ENCODE assay signal across 2 cellular contexts in the genomic region with DNA sequence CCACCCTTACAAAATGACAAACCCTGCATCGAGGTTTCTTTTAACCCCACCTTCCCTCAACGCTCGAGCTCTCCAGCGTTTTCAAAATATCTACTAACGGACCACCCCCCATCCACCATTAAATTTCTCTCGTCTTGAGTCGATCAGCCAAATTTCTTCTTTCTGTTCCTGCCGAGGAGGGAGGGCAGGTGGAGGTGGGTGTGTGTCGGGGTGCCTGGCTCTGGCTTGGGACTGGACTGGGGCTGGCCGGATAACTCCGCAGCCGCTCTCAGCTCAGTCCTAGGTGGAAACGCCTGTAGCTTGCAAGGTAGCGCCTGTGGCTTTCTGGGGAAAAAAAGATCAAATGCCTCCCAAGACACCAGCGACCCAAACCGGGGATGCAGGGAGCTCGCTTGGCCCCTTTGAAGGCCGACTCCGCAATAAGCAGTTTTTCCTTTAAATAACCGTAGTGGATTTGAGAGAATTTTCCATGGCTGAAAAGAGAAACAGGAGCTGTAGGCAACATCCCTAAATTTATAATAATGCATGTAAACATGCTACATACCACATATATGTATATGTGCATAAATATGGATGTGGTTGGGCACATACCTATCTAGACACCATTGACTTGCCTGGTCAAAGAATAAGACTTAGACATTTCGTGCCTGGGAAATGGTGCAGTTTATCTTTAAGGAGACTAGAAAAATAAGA.
TF ChIP-seq lines count a peak whose summit lies in the region.

No MANE protein-coding gene starts in this region.

TF ChIP-seq in H1, 55 proteins besides CTCF, POLR2A, EP300 and RAD21:
- TF ChIP-seq, protein P1, sequence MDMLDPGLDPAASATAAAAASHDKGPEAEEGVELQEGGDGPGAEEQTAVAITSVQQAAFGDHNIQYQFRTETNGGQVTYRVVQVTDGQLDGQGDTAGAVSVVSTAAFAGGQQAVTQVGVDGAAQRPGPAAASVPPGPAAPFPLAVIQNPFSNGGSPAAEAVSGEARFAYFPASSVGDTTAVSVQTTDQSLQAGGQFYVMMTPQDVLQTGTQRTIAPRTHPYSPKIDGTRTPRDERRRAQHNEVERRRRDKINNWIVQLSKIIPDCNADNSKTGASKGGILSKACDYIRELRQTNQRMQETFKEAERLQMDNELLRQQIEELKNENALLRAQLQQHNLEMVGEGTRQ (IDR thresholded peaks at IDR 0.05; ENCODE audit: low read length), result no peak
- peak; percentile 45 for TF ChIP-seq KDM4A (IDR thresholded peaks at IDR 0.05; ENCODE audit: low read depth, low read length, severe bottlenecking)
- TF ChIP-seq TEAD4 (IDR thresholded peaks at IDR 0.05; ENCODE audit: low read depth, low read length), result no peak
- no peak for TF ChIP-seq SIX5 (IDR thresholded peaks at IDR 0.05; ENCODE audit: low read depth, low read length)
- TF ChIP-seq, protein P2, sequence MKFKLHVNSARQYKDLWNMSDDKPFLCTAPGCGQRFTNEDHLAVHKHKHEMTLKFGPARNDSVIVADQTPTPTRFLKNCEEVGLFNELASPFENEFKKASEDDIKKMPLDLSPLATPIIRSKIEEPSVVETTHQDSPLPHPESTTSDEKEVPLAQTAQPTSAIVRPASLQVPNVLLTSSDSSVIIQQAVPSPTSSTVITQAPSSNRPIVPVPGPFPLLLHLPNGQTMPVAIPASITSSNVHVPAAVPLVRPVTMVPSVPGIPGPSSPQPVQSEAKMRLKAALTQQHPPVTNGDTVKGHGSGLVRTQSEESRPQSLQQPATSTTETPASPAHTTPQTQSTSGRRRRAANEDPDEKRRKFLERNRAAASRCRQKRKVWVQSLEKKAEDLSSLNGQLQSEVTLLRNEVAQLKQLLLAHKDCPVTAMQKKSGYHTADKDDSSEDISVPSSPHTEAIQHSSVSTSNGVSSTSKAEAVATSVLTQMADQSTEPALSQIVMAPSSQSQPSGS (IDR thresholded peaks at IDR 0.05; ENCODE audit: low read length), result no peak; the same call in 1 of the 2 replicates
- TF ChIP-seq CBX5 (IDR thresholded peaks at IDR 0.05; ENCODE audit: low read depth, low read length), result no peak
- TF ChIP-seq SIN3A (conservative IDR thresholded peaks at IDR 0.05 in 1 of 2, IDR thresholded peaks at IDR 0.05 in 1 of 2; ENCODE audit: low read depth in 1 of 2, low read length in 2 of 2), result 0 out of 4 replicates have a peak, but pooled peaks of 1 of the 2 experiments have one; percentile 51
- 0 out of 2 replicates have a peak, but pooled peaks have one; percentile 24 for TF ChIP-seq POLR2AphosphoS5 (IDR thresholded peaks at IDR 0.05; ENCODE audit: low read depth, low read length)
- no peak for TF ChIP-seq NRF1 (IDR thresholded peaks at IDR 0.05; ENCODE audit: low read depth, low read length)

TF ChIP-seq in GM12891, 5 proteins besides CTCF, POLR2A, EP300 and RAD21:
- TF ChIP-seq POU2F2 (IDR thresholded peaks at IDR 0.05; ENCODE audit: low read depth, low read length) (no peak), PAX5 (IDR thresholded peaks at IDR 0.05; ENCODE audit: insufficient read depth, low read length, severe bottlenecking) (no peak), POLR2AphosphoS5 (IDR thresholded peaks at IDR 0.05; ENCODE audit: low read depth, low read length) (no peak), TAF1 (IDR thresholded peaks at IDR 0.05; ENCODE audit: low read depth, low read length) (no peak), SPI1 (IDR thresholded peaks at IDR 0.05; ENCODE audit: low read depth, low read length) (no peak)
